In genomic region chr2:126634273-126634861, GRCh38 we compare ENCODE assay signal across 8 cellular contexts. TPM values are rescaled to one million over a fixed set of nuclear protein-coding genes. Genes with fewer than 3 reads are reported as not detected.
DNase-seq lines count a peak whose midpoint lies in the region; ATAC-seq and TF ChIP-seq lines count a peak whose summit lies in the region.

No MANE protein-coding gene starts in this region.

- WGBS in transverse colon (ENCODE audit: low coverage in 1 of 2), 2 donors, result 29 to 38% methylated on average over 4 to 12 of the region's 12 CpGs

- no peak for TF ChIP-seq EP300 in transverse colon (IDR thresholded peaks at IDR 0.05; ENCODE audit: low read depth)

- ATAC-seq in GM19455 (IDR thresholded peaks at IDR 0.05; ENCODE audit: unreplicated experiment), result peak; percentile 62

- H3K4me1 ChIP-seq in BE2C (no peaks in the 10 kb centered on the region), transverse colon (no peaks in the 10 kb centered on the region)

- H3K27ac ChIP-seq in transverse colon, result no peak overlapping the region

- no peak overlapping the region for H3K4me3 ChIP-seq in BE2C (ENCODE audit: low read depth, low read length)
- H3K4me3 ChIP-seq in fibroblast of the aortic adventitia (ENCODE audit: low read depth, low read length), result no peak overlapping the region
- H3K4me3 ChIP-seq in transverse colon, result no peak overlapping the region

- no peaks in the 10 kb centered on the region for H3K36me3 ChIP-seq in BE2C
- H3K36me3 ChIP-seq in transverse colon, result no peaks in the 10 kb centered on the region

- peak; percentile 45 for TF ChIP-seq CTCF in BE2C (IDR thresholded peaks at IDR 0.05; ENCODE audit: low read depth, low read length)
- peak; percentile 57 for TF ChIP-seq CTCF in fibroblast of the aortic adventitia (IDR thresholded peaks at IDR 0.05; ENCODE audit: insufficient read depth, low read length)
- peak; percentile 33 to 43 (median 37) for TF ChIP-seq CTCF in transverse colon (IDR thresholded peaks at IDR 0.05)

- H3K9me3 ChIP-seq in BE2C, result no peaks in the 10 kb centered on the region
- no peaks in the 10 kb centered on the region for H3K9me3 ChIP-seq in transverse colon

- DNase-seq in BE2C (peak; percentile 8), T-helper 9 cell (peak; percentile 6), fibroblast of the aortic adventitia (ENCODE audit: low read depth) (peak; percentile 17), transverse colon (peak; percentile 23), Kasumi-1 (lab: John Stamatoyannopoulos, UW) (no peak), GF-D8 (lab: John Stamatoyannopoulos, UW) (no peak), DMS153 (lab: John Stamatoyannopoulos, UW) (no peak)

- intact Hi-C loops in transverse colon (cut with DNase I; ENCODE audit: low total_unique reads), result no loop called here

- in situ Hi-C loops in transverse colon (cut with MboI; ENCODE audit: low pct_ligation_motif_present in 1 of 4, low pct_unique_long_range_greater_than_20kb in 1 of 4, low sequenced_read_pairs in 3 of 4), result no loop called here

- no peaks in the 10 kb centered on the region for H3K27me3 ChIP-seq in BE2C
- no peaks in the 10 kb centered on the region for H3K27me3 ChIP-seq in transverse colon

- no peak for TF ChIP-seq POLR2A in transverse colon (IDR thresholded peaks at IDR 0.05)

RNA-seq across cellular contexts. Expression of gene GYPC, which starts 21.6 kb away (rescaled TPM):
- polyA plus RNA-seq in BE2C (2012; ENCODE audit: insufficient read depth, insufficient read length, low read depth), result not detected
- 38.7 and 62.7 TPM in 2 replicates for total RNA-seq in fibroblast of the aortic adventitia (ENCODE audit: low replicate concordance)
- total RNA-seq in transverse colon, result 10 to 100 TPM; 19.1 to 40.2 (median 28.5) TPM

Comparison
In these comparisons a context has a peak if more than half of its experiments do, and no peak if none do; other contexts are left out.
1. DNase-seq: peak in BE2C (single experiment), T-helper 9 cell (single experiment), fibroblast of the aortic adventitia (single experiment) and transverse colon (single experiment); none in Kasumi-1 (0 of 2), GF-D8 (single experiment) and DMS153 (single experiment).
2. Peak in every context shown above with its lines, with median percentiles within 50 percentile points of each other: CTCF ChIP-seq.